ENCODE assay signal across 39 cellular contexts in the genomic region with DNA sequence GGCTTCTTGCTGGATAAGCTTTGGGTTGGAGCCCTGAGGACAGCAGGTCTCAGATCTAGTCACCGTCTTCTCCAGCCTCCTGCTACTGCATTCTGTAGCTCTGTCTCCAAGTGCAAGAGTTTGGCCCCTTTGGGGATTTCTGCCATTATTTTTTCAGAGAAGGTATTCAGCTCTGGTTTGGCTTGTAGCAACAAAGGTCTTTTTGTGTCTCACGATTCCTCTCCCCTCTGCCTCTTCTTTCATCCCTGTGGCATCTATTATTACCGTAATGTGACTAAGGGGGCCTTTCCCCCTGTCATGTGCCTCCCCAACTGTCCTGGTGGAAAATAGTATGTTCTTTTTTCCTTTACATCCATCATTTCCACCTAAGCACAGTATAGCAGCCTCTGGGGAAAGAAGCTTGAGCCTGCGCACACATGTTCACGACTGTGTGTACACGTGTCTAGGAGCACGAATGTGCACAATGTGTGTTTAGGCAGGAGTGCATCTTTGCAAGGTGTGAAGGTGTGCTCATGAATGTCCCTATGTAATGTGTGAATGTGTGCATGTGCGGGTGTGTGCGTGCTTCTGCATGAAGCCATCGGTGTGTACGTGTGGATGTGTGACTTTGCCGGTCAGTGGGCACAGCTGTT.
"Had no signal": no experiment of that assay in that cellular context is flagged by ENCODE, and none has a peak within 500 bp of the region (broad histone marks: within the 10 kb centered on the region; RNA-seq: fewer than 3 reads in every experiment).

No MANE protein-coding gene starts in this region.

- ATAC-seq: activated CD8-positive, alpha-beta memory T cell treated with anti-CD3 and anti-CD28 coated beads, Interleukin-2, amount 10 ng/mL, durations not matched to agents 7 days and 5 days; activated T-cell treated with anti-CD3 and anti-CD28 coated beads, Interleukin-2, amount 50 U/mL, for 72 hours; activated T-helper 17 cell treated with anti-CD3 and anti-CD28 coated beads, Interleukin-2, amount 50 U/mL, for 72 hours; Right ventricle myocardium inferior had no signal

- H3K4me1 Mint-ChIP-seq: activated CD4-positive, alpha-beta memory T cell treated with anti-CD3 and anti-CD28 coated beads, Interleukin-2, amount 10 ng/mL, durations not matched to agents 7 days and 5 days; activated CD8-positive, alpha-beta memory T cell treated with anti-CD3 and anti-CD28 coated beads, Interleukin-2, amount 10 ng/mL, durations not matched to agents 7 days and 5 days; activated naive CD8-positive, alpha-beta T cell treated with anti-CD3 and anti-CD28 coated beads for 36 hours; activated T-helper 17 cell treated with anti-CD3 and anti-CD28 coated beads, Interleukin-2, amount 50 U/mL, for 72 hours; central memory CD8-positive, alpha-beta T cell had no signal

- H3K4me3 ChIP-seq: cardiac muscle cell, PC-9 had no signal

- FAIRE-seq: RCC 7860 had no signal

- H3K36me3 ChIP-seq: cardiac muscle cell, WERI-Rb-1 had no signal

- H3K4me3 Mint-ChIP-seq: activated CD4-positive, alpha-beta memory T cell treated with anti-CD3 and anti-CD28 coated beads, Interleukin-2, amount 10 ng/mL, durations not matched to agents 7 days and 5 days; activated CD8-positive, alpha-beta memory T cell treated with anti-CD3 and anti-CD28 coated beads, Interleukin-2, amount 10 ng/mL, durations not matched to agents 7 days and 5 days; activated naive CD8-positive, alpha-beta T cell treated with anti-CD3 and anti-CD28 coated beads for 36 hours; activated T-cell treated with anti-CD3 and anti-CD28 coated beads, Interleukin-2, amount 50 U/mL, for 72 hours; activated T-helper 17 cell treated with anti-CD3 and anti-CD28 coated beads, Interleukin-2, amount 50 U/mL, for 72 hours; central memory CD8-positive, alpha-beta T cell had no signal

- DNase-seq: activated CD4-positive, alpha-beta memory T cell treated with anti-CD3 and anti-CD28 coated beads, Interleukin-2, amount 10 ng/mL, durations not matched to agents 7 days and 5 days; activated CD4-positive, alpha-beta T cell treated with anti-CD3 and anti-CD28 coated beads for 1 hour; activated CD4-positive, alpha-beta T cell treated with anti-CD3 and anti-CD28 coated beads for 48 hours; activated CD4-positive, CD25-positive, alpha-beta regulatory T cell; activated CD8-positive, alpha-beta memory T cell treated with anti-CD3 and anti-CD28 coated beads for 24 hours; activated CD8-positive, alpha-beta memory T cell treated with anti-CD3 and anti-CD28 coated beads, Interleukin-2, amount 10 ng/mL, durations not matched to agents 7 days and 5 days; activated CD8-positive, alpha-beta memory T cell treated with anti-CD3 and anti-CD28 coated beads, Interleukin-2, amount 50 U/mL, for 48 hours; activated effector memory CD4-positive, alpha-beta T cell treated with anti-CD3 and anti-CD28 coated beads, Interleukin-2, amount 50 U/mL, for 16 hours; activated naive CD4-positive, alpha-beta T cell; activated naive CD4-positive, alpha-beta T cell treated with anti-CD3 and anti-CD28 coated beads, Interleukin-2, amount 50 U/mL, for 16 hours; activated naive CD8-positive, alpha-beta T cell treated with anti-CD3 and anti-CD28 coated beads for 36 hours; activated T-cell treated with anti-CD3 and anti-CD28 coated beads, Interleukin-2, amount 50 U/mL, for 72 hours; amniotic stem cell; aorta; Kasumi-1; KG1; MM.1S; MV-4-11; NCI-H1092; NCI-H1436 treated with DMSO at 0.1 percent for 48 hours; NCI-H1694 treated with DMSO at 0.1 percent for 48 hours; NCI-H2029; NCI-H345; NCI-H526; NCI-H748 treated with DMSO at 0.1 percent for 48 hours; NK-92 treated with Interleukin-12 subunit alpha and Interleukin-12 subunit beta, amount 100 ng/mL, for 24 hours; PC-9; SIG-M5; SW 1271; T-helper 1 cell; T-helper 2 cell; T-helper 9 cell; WERI-Rb-1 had no signal

- H3K4me2 ChIP-seq: PC-9 had no signal

- H3K27ac ChIP-seq: cardiac muscle cell, PC-9, RWPE1, WERI-Rb-1 had no signal

- H3K36me3 Mint-ChIP-seq: activated CD8-positive, alpha-beta memory T cell treated with anti-CD3 and anti-CD28 coated beads, Interleukin-2, amount 10 ng/mL, durations not matched to agents 7 days and 5 days; activated naive CD8-positive, alpha-beta T cell treated with anti-CD3 and anti-CD28 coated beads for 36 hours had no signal

- H3K9me3 Mint-ChIP-seq: activated CD4-positive, alpha-beta memory T cell treated with anti-CD3 and anti-CD28 coated beads, Interleukin-2, amount 10 ng/mL, durations not matched to agents 7 days and 5 days; activated naive CD8-positive, alpha-beta T cell treated with anti-CD3 and anti-CD28 coated beads for 36 hours; activated T-cell treated with anti-CD3 and anti-CD28 coated beads, Interleukin-2, amount 50 U/mL, for 72 hours; activated T-helper 17 cell treated with anti-CD3 and anti-CD28 coated beads, Interleukin-2, amount 50 U/mL, for 72 hours; central memory CD8-positive, alpha-beta T cell had no signal

- H2AFZ ChIP-seq: PC-9 had no signal
